In genomic region chr12:122880668-122881067, GRCh38 we compare ENCODE assay signal across 8 cellular contexts. TPM values are rescaled to one million over a fixed set of nuclear protein-coding genes. Genes with fewer than 3 reads are reported as not detected.
DNase-seq lines count a peak whose midpoint lies in the region; ATAC-seq, FAIRE-seq and TF ChIP-seq lines count a peak whose summit lies in the region.

No MANE protein-coding gene starts in this region.

- peak overlapping the region; percentile 30 to 60 (median 52) for H3K4me3 Mint-ChIP-seq in immature natural killer cell

- TF ChIP-seq CTCF in Loucy (conservative IDR thresholded peaks at IDR 0.05; ENCODE audit: low read length) = peak; percentile 69
- TF ChIP-seq CTCF in testis (IDR thresholded peaks at IDR 0.05) = peak in 2 of 3 experiments; percentile 19 to 31

- H4K20me1 ChIP-seq in Loucy (ENCODE audit: insufficient read depth, low read length, poor library complexity, severe bottlenecking) = peaks cover 68% of the 10 kb centered on the region

- peaks cover 6 to 19% (median 8%) of the 10 kb centered on the region in 3 donors for H3K27me3 Mint-ChIP-seq in immature natural killer cell (ENCODE audit: low read depth in 3 of 3)

- intact Hi-C loops in testis (cut with DNase I; ENCODE audit: low total_unique reads) = no loop called here

- H3K9me3 ChIP-seq in Loucy (ENCODE audit: insufficient read depth, low read depth, low read length) = no peaks in the 10 kb centered on the region
- no peaks in the 10 kb centered on the region for H3K9me3 ChIP-seq in adipocyte (ENCODE audit: control insufficient read depth, low read length)
- no peaks in the 10 kb centered on the region for H3K9me3 ChIP-seq in testis

- no peak for ATAC-seq in HG02588 (IDR thresholded peaks at IDR 0.05; ENCODE audit: unreplicated experiment)

- TF ChIP-seq POLR2A in testis (IDR thresholded peaks at IDR 0.05) (no peak), GM12891 (IDR thresholded peaks at IDR 0.05; ENCODE audit: low read depth, low read length) (no peak)

- H3K27me3 ChIP-seq in Loucy (ENCODE audit: insufficient read depth, low read length, poor library complexity, severe bottlenecking) = no peaks in the 10 kb centered on the region
- H3K27me3 ChIP-seq in adipocyte (replicated peaks; ENCODE audit: control insufficient read depth, insufficient read depth, low read length) = no peaks in the 10 kb centered on the region
- H3K27me3 ChIP-seq in testis = no peaks in the 10 kb centered on the region

- H3K9me3 Mint-ChIP-seq in immature natural killer cell = no peaks in the 10 kb centered on the region

- peak overlapping the region; percentile 28 for H3K4me2 ChIP-seq in Loucy (ENCODE audit: low read depth, low read length, poor library complexity, severe bottlenecking)

- H3K79me2 ChIP-seq in Loucy (ENCODE audit: insufficient read depth, low read length) = peaks cover 98% of the 10 kb centered on the region

- H3K36me3 ChIP-seq in Loucy (ENCODE audit: insufficient read depth, low read length) (peaks cover 4% of the 10 kb centered on the region; the same call in 1 of the 2 replicates), adipocyte (ENCODE audit: control insufficient read depth, insufficient read depth, low read length, severe bottlenecking) (no peaks in the 10 kb centered on the region), testis (ENCODE audit: low read depth, missing control alignments) (no peaks in the 10 kb centered on the region)

- H3K27ac ChIP-seq in testis = peak overlapping the region in 1 of 2 donors; percentile 47

- H3K27ac Mint-ChIP-seq in immature natural killer cell = peak overlapping the region; percentile 61 to 92 (median 84)

- H3K4me1 ChIP-seq in Loucy (ENCODE audit: insufficient read depth, low read length, poor library complexity, severe bottlenecking) (peaks cover 42% of the 10 kb centered on the region), adipocyte (ENCODE audit: control insufficient read depth, insufficient read depth, low read length) (peaks cover 23% of the 10 kb centered on the region), testis (peaks cover 43% of the 10 kb centered on the region)

- no peaks in the 10 kb centered on the region for H3F3A ChIP-seq in Loucy (ENCODE audit: low read depth)

- DNase-seq in DMS114 treated with DMSO at 0.1 percent for 48 hours (lab: John Stamatoyannopoulos, UW; ENCODE audit: unreplicated experiment) (peak; percentile 11), adipocyte (ENCODE audit: low read depth) (no peak), immature natural killer cell (no peak), testis (peak; percentile 79), GM12891 (ENCODE audit: insufficient read length, low spot score) (no peak)
- DNase-seq in activated naive CD4-positive, alpha-beta T cell (lab: John Stamatoyannopoulos, UW) = no peak

- H3K4me1 Mint-ChIP-seq in immature natural killer cell = peaks cover 94 to 98% of the 10 kb centered on the region in 2 donors

- no peaks in the 10 kb centered on the region for H3K36me3 Mint-ChIP-seq in immature natural killer cell

- H3K9ac ChIP-seq in Loucy (ENCODE audit: low read depth, low read length, poor library complexity, severe bottlenecking) (no peak overlapping the region), adipocyte (ENCODE audit: low read length) (peak overlapping the region; percentile 27)

- WGBS in testis, 2 donors = 49 to 64% methylated on average over 8 of the region's 8 CpGs

- H3K9me2 ChIP-seq in Loucy (replicated peaks; ENCODE audit: low read depth, low read length) = no peaks in the 10 kb centered on the region

- FAIRE-seq in GM12891 (lab: Jason Lieb, UNC) = no peak

- H3K4me3 ChIP-seq in Loucy (ENCODE audit: low read length, poor library complexity, severe bottlenecking) = no peak overlapping the region
- peak overlapping the region; percentile 44 for H3K4me3 ChIP-seq in adipocyte (ENCODE audit: low read length)
- H3K4me3 ChIP-seq in testis = no peak overlapping the region

- no peak overlapping the region for H2AFZ ChIP-seq in Loucy (ENCODE audit: low read length)

TF ChIP-seq in GM12891, 5 proteins besides CTCF, POLR2A, EP300 and RAD21:
- TF ChIP-seq POU2F2 (IDR thresholded peaks at IDR 0.05; ENCODE audit: low read depth, low read length) (no peak), PAX5 (IDR thresholded peaks at IDR 0.05; ENCODE audit: insufficient read depth, low read length, severe bottlenecking) (no peak), SPI1 (IDR thresholded peaks at IDR 0.05; ENCODE audit: low read depth, low read length) (no peak), POLR2AphosphoS5 (IDR thresholded peaks at IDR 0.05; ENCODE audit: low read depth, low read length) (no peak), TAF1 (IDR thresholded peaks at IDR 0.05; ENCODE audit: low read depth, low read length) (no peak)

RNA-seq across cellular contexts. Expression of gene VPS37B, which starts 15.3 kb away (rescaled TPM):
- polyA plus RNA-seq in immature natural killer cell = 10 to 100 TPM; 39.5 to 70.1 (median 43.6) TPM
- 10 to 100 TPM; 75.8 to 90.1 TPM for total RNA-seq in testis
- 38.0 TPM for polyA plus RNA-seq in testis (ENCODE audit: insufficient read depth, low read depth, low replicate concordance)
- polyA plus RNA-seq in GM12891 (2012; ENCODE audit: low read depth, missing spikeins) = 20.8 TPM

RNA-seq across cellular contexts. Expression of gene HIP1R, which starts 45.4 kb away (rescaled TPM):
- 10 to 100 TPM in 1 of 3 donors, 1 to 10 TPM in 2; 4.4 to 14.6 (median 5.1) TPM for polyA plus RNA-seq in immature natural killer cell
- total RNA-seq in testis = 10 to 100 TPM; 34.3 to 41.7 TPM
- polyA plus RNA-seq in testis (ENCODE audit: insufficient read depth, low read depth, low replicate concordance) = 20.1 TPM
- 4.8 TPM for polyA plus RNA-seq in GM12891 (2012; ENCODE audit: low read depth, missing spikeins)

Comparison
In these comparisons a context has a peak if more than half of its experiments do, and no peak if none do; other contexts are left out.
1. DNase-seq: peak in DMS114 treated with DMSO at 0.1 percent for 48 hours (single experiment) and testis (single experiment); none in adipocyte (single experiment), immature natural killer cell (0 of 3), activated naive CD4-positive, alpha-beta T cell (0 of 4) and GM12891 (single experiment).